2 cellular contexts compared by ENCODE assay signal in genomic region chr1:16621681-16622315, GRCh38.
TF ChIP-seq lines count a peak whose summit lies in the region.
"Not testable (repeated sequence)": the region's sequence is repeated elsewhere in the genome, so short reads cannot be mapped to it uniquely, and the experiment has no call there.

No MANE protein-coding gene starts in this region.

TF ChIP-seq in IMR-90, 13 proteins besides CTCF, POLR2A, EP300 and RAD21:
- TF ChIP-seq CEBPB (IDR thresholded peaks at IDR 0.05; ENCODE audit: low read depth, low read length) = 0 out of 2 replicates have a peak, but pooled peaks have one; percentile 29
TF ChIP-seq in IMR-90: peak in this region for 1; not testable (repeated sequence) for 12.

TF ChIP-seq in K562, 482 proteins besides CTCF, POLR2A, EP300 and RAD21:
- TF ChIP-seq HOMEZ (CRISPR knock-in tag; IDR thresholded peaks at IDR 0.05) (0 out of 2 replicates have a peak, but pooled peaks have one; percentile 21), RCOR1 (IDR thresholded peaks at IDR 0.05; ENCODE audit: borderline replicate concordance in 1 of 2, low read depth in 2 of 2, low read length in 2 of 2) (peak in 1 of 2 experiments; percentile 86; a peak in 2 of 4 replicates), ZBTB11 (CRISPR knock-in tag; IDR thresholded peaks at IDR 0.05) (peak in 1 of 3 experiments; percentile 24; a peak in 1 of 6 replicates), E2F1 (CRISPR knock-in tag; IDR thresholded peaks at IDR 0.05) (peak; percentile 62; the same call in 1 of the 2 replicates), THAP12 (CRISPR knock-in tag; IDR thresholded peaks at IDR 0.05) (peak; percentile 52; the same call in 1 of the 2 replicates), NR2F6 (CRISPR knock-in tag; IDR thresholded peaks at IDR 0.05) (0 out of 2 replicates have a peak, but pooled peaks have one; percentile 17), CHD4 (IDR thresholded peaks at IDR 0.05; ENCODE audit: insufficient read depth, insufficient replicate concordance, low read depth, low read length, poor library complexity, severe bottlenecking) (peak; percentile 74), CEBPB (tag; IDR thresholded peaks at IDR 0.05) (peak; percentile 71), CEBPG (CRISPR knock-in tag; IDR thresholded peaks at IDR 0.05) (peak; percentile 47)
- not testable (repeated sequence) for TF ChIP-seq CEBPG (tag; conservative IDR thresholded peaks at IDR 0.05 in 1 of 2, IDR thresholded peaks at IDR 0.05 in 1 of 2)
